Comparison of ENCODE assay signal across 1 cellular context in the genomic region with DNA sequence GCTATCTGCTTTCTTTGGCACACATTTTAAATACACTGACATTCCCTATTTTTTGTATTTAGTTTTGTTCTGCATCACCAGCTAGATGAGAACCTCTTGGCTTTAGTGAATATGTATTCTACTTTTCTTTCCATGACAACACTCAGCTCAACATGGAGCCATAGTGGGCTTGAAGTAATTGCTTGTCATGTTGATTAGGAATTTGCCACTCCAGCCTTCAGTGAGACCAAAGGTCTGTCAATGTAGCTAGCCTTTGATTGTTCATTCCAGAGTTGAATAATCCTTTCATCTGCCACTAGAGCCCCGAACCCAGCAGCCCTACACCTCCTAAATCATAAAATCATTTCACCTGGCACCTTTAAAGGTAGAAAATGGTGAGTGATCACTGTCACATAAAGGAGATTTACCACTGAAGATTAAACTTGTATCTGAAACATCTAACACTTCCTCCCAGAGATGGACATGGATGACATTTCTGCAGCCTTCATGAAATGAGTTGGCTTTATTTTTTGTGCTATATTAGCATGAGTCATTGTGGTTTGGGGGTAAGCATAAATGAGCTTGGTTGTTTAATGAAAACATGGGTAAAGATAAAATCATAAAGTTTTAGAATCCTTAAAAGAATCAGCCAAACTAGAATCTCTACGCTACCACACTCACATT.
TF ChIP-seq lines count a peak whose summit lies in the region.

No MANE protein-coding gene starts in this region.

TF ChIP-seq in GM12878, 131 proteins besides CTCF, POLR2A, EP300 and RAD21 (continued from another document):
- no peak for TF ChIP-seq RAD51 (IDR thresholded peaks at IDR 0.05)
- TF ChIP-seq SREBF2 (IDR thresholded peaks at IDR 0.05; ENCODE audit: low read length) = no peak
- TF ChIP-seq MEF2B (IDR thresholded peaks at IDR 0.05; ENCODE audit: partially characterized antibody, poor library complexity, severe bottlenecking) = no peak
- TF ChIP-seq, protein P1, sequence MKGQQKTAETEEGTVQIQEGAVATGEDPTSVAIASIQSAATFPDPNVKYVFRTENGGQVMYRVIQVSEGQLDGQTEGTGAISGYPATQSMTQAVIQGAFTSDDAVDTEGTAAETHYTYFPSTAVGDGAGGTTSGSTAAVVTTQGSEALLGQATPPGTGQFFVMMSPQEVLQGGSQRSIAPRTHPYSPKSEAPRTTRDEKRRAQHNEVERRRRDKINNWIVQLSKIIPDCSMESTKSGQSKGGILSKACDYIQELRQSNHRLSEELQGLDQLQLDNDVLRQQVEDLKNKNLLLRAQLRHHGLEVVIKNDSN (IDR thresholded peaks at IDR 0.05; ENCODE audit: borderline replicate concordance, extremely low read length, insufficient read depth, low read depth, low read length) = no peak
- no peak for TF ChIP-seq MYB (IDR thresholded peaks at IDR 0.05; ENCODE audit: borderline replicate concordance, low read depth, low read length)
- no peak for TF ChIP-seq ZNF24 (IDR thresholded peaks at IDR 0.05)
- peak; percentile 66; the same call in 1 of the 2 replicates for TF ChIP-seq IRF4 (IDR thresholded peaks at IDR 0.05; ENCODE audit: low read depth, low read length)
- TF ChIP-seq NRF1 (conservative IDR thresholded peaks at IDR 0.05; ENCODE audit: low read depth, low read length) = no peak
- TF ChIP-seq HDAC6 (IDR thresholded peaks at IDR 0.05; ENCODE audit: unreplicated experiment) = no peak
- TF ChIP-seq POLR2AphosphoS5 (IDR thresholded peaks at IDR 0.05; ENCODE audit: low read length) = no peak
- TF ChIP-seq, protein P2, sequence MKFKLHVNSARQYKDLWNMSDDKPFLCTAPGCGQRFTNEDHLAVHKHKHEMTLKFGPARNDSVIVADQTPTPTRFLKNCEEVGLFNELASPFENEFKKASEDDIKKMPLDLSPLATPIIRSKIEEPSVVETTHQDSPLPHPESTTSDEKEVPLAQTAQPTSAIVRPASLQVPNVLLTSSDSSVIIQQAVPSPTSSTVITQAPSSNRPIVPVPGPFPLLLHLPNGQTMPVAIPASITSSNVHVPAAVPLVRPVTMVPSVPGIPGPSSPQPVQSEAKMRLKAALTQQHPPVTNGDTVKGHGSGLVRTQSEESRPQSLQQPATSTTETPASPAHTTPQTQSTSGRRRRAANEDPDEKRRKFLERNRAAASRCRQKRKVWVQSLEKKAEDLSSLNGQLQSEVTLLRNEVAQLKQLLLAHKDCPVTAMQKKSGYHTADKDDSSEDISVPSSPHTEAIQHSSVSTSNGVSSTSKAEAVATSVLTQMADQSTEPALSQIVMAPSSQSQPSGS (IDR thresholded peaks at IDR 0.05; ENCODE audit: low read length) = peak; percentile 42; the same call in 1 of the 2 replicates
- TF ChIP-seq TCF12 (IDR thresholded peaks at IDR 0.05; ENCODE audit: low read depth, low read length) = no peak
- 0 out of 2 replicates have a peak, but pooled peaks have one; percentile 46 for TF ChIP-seq NFIC (IDR thresholded peaks at IDR 0.05; ENCODE audit: low read depth, low read length)
- 0 out of 2 replicates have a peak, but pooled peaks have one; percentile 11 for TF ChIP-seq ATF7 (IDR thresholded peaks at IDR 0.05; ENCODE audit: low read depth)
- TF ChIP-seq, protein P3, sequence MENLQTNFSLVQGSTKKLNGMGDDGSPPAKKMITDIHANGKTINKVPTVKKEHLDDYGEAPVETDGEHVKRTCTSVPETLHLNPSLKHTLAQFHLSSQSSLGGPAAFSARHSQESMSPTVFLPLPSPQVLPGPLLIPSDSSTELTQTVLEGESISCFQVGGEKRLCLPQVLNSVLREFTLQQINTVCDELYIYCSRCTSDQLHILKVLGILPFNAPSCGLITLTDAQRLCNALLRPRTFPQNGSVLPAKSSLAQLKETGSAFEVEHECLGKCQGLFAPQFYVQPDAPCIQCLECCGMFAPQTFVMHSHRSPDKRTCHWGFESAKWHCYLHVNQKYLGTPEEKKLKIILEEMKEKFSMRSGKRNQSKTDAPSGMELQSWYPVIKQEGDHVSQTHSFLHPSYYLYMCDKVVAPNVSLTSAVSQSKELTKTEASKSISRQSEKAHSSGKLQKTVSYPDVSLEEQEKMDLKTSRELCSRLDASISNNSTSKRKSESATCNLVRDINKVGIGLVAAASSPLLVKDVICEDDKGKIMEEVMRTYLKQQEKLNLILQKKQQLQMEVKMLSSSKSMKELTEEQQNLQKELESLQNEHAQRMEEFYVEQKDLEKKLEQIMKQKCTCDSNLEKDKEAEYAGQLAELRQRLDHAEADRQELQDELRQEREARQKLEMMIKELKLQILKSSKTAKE (IDR thresholded peaks at IDR 0.05; ENCODE audit: low read depth, poor library complexity, severe bottlenecking) = no peak
- TF ChIP-seq ZNF274 (IDR thresholded peaks at IDR 0.05; ENCODE audit: insufficient read depth, insufficient read length) = no peak
- TF ChIP-seq ETV6 (conservative IDR thresholded peaks at IDR 0.05 in 1 of 2, IDR thresholded peaks at IDR 0.05 in 1 of 2; ENCODE audit: borderline replicate concordance in 1 of 2, low read depth in 1 of 2) = no peak
- no peak for TF ChIP-seq CHD4 (IDR thresholded peaks at IDR 0.05)
- no peak for TF ChIP-seq WRNIP1 (IDR thresholded peaks at IDR 0.05; ENCODE audit: borderline replicate concordance, low read depth, low read length)
- TF ChIP-seq CHD1 (IDR thresholded peaks at IDR 0.05; ENCODE audit: low read depth, low read length) = no peak
- no peak for TF ChIP-seq TAF1 (IDR thresholded peaks at IDR 0.05; ENCODE audit: borderline replicate concordance, low read depth, low read length)
- TF ChIP-seq BACH1 (IDR thresholded peaks at IDR 0.05; ENCODE audit: borderline replicate concordance) = peak; percentile 45; the same call in 1 of the 2 replicates
- TF ChIP-seq ZNF207 (IDR thresholded peaks at IDR 0.05; ENCODE audit: borderline replicate concordance) = no peak
- TF ChIP-seq SREBF1 (IDR thresholded peaks at IDR 0.05; ENCODE audit: low read length) = no peak
- no peak for TF ChIP-seq FOXK2 (IDR thresholded peaks at IDR 0.05)
- no peak for TF ChIP-seq DPF2 (IDR thresholded peaks at IDR 0.05)
- TF ChIP-seq, protein P4, sequence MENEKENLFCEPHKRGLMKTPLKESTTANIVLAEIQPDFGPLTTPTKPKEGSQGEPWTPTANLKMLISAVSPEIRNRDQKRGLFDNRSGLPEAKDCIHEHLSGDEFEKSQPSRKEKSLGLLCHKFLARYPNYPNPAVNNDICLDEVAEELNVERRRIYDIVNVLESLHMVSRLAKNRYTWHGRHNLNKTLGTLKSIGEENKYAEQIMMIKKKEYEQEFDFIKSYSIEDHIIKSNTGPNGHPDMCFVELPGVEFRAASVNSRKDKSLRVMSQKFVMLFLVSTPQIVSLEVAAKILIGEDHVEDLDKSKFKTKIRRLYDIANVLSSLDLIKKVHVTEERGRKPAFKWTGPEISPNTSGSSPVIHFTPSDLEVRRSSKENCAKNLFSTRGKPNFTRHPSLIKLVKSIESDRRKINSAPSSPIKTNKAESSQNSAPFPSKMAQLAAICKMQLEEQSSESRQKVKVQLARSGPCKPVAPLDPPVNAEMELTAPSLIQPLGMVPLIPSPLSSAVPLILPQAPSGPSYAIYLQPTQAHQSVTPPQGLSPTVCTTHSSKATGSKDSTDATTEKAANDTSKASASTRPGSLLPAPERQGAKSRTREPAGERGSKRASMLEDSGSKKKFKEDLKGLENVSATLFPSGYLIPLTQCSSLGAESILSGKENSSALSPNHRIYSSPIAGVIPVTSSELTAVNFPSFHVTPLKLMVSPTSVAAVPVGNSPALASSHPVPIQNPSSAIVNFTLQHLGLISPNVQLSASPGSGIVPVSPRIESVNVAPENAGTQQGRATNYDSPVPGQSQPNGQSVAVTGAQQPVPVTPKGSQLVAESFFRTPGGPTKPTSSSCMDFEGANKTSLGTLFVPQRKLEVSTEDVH (IDR thresholded peaks at IDR 0.05; ENCODE audit: low read depth, partially characterized antibody) = no peak
- TF ChIP-seq ELK1 (IDR thresholded peaks at IDR 0.05; ENCODE audit: low read depth, low read length) = no peak
- TF ChIP-seq, protein P5, sequence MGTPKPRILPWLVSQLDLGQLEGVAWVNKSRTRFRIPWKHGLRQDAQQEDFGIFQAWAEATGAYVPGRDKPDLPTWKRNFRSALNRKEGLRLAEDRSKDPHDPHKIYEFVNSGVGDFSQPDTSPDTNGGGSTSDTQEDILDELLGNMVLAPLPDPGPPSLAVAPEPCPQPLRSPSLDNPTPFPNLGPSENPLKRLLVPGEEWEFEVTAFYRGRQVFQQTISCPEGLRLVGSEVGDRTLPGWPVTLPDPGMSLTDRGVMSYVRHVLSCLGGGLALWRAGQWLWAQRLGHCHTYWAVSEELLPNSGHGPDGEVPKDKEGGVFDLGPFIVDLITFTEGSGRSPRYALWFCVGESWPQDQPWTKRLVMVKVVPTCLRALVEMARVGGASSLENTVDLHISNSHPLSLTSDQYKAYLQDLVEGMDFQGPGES (IDR thresholded peaks at IDR 0.05) = no peak
